ENCODE assay signal across 25 cellular contexts in the genomic region with DNA sequence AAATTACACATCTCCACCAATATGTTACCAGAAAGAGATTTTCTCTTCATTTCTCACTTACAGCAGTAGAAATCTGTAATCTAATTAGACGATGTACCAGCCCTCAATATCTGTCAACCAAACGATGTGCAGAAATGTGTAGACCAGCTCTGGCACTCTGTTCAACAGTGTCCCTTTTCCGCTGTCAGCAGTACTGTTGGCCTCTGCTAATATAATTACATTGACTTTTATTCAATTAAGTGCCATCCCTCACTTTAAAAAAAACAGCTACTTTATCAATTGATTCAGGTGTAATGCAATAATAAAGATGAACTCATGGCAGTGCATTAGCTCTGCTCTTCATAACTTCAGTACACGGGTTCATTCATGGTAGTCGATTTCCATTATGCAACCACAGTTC.
"Had no signal": no experiment of that assay in that cellular context is flagged by ENCODE, and none has a peak within 500 bp of the region (broad histone marks: within the 10 kb centered on the region; RNA-seq: fewer than 3 reads in every experiment).

No MANE protein-coding gene starts in this region.

- H3K9me3 Mint-ChIP-seq: activated B cell treated with CpG ODN at 0.5 μM for 24 hours; natural killer cell; stimulated activated naive CD8-positive, alpha-beta T cell treated with anti-CD3 and anti-CD28 coated beads, Interleukin-15, Interleukin-2, amounts not matched to agents 100 ng/mL and 50 ng/mL, for 24 hours; T-helper 2 cell treated with Interferon-gamma antibody and Interleukin-4, amounts not matched to agents 5 μg/mL and 100 μg/mL, for 36 hours had no signal

- DNase-seq: activated B cell treated with CpG ODN at 0.5 μM for 24 hours; activated CD4-positive, alpha-beta T cell treated with anti-CD3 and anti-CD28 coated beads for 36 hours; activated CD8-positive, alpha-beta memory T cell treated with anti-CD3 and anti-CD28 coated beads, Interleukin-2, amount 10 ng/mL, durations not matched to agents 7 days and 5 days; activated CD8-positive, alpha-beta T cell treated with anti-CD3 and anti-CD28 coated beads, Interleukin-2, amount 10 ng/mL, durations not matched to agents 7 days and 5 days; activated naive CD4-positive, alpha-beta T cell; activated T-cell treated with anti-CD3 and anti-CD28 coated beads, Interleukin-2, amount 50 U/mL, for 48 hours; colonic mucosa; effector memory CD8-positive, alpha-beta T cell; heart right ventricle; natural killer cell; ovary; retina; sigmoid colon; small intestine; stimulated activated CD4-positive, alpha-beta T cell treated with anti-CD3 and anti-CD28 coated beads, Interleukin-4, amount 100 ng/mL, for 24 hours; T-helper 1 cell had no signal

- H3K27ac ChIP-seq: colonic mucosa, heart right ventricle, ovary, sigmoid colon, thoracic aorta had no signal

- FAIRE-seq: endothelial cell of umbilical vein, small intestine, urothelium cell line had no signal

- H3K4me1 ChIP-seq: colonic mucosa had no signal

- H3K27me3 ChIP-seq: colonic mucosa, ovary, sigmoid colon had no signal

- H3K36me3 Mint-ChIP-seq: activated CD8-positive, alpha-beta memory T cell treated with anti-CD3 and anti-CD28 coated beads, Interleukin-2, amount 10 ng/mL, durations not matched to agents 7 days and 5 days; activated naive CD4-positive, alpha-beta T cell treated with anti-CD3 and anti-CD28 coated beads, Interleukin-2, amount 50 U/mL, for 72 hours; natural killer cell; stimulated activated effector memory CD8-positive, alpha-beta T cell treated with anti-CD3 and anti-CD28 coated beads, Interleukin-12 subunit alpha, Interleukin-12 subunit beta, amount 100 ng/mL, for 72 hours had no signal

- H3K4me1 Mint-ChIP-seq: activated B cell treated with CpG ODN at 0.5 μM for 24 hours; activated CD8-positive, alpha-beta memory T cell treated with anti-CD3 and anti-CD28 coated beads, Interleukin-2, amount 10 ng/mL, durations not matched to agents 7 days and 5 days; stimulated activated effector memory CD8-positive, alpha-beta T cell treated with anti-CD3 and anti-CD28 coated beads, Interleukin-12 subunit alpha, Interleukin-12 subunit beta, amount 100 ng/mL, for 72 hours had no signal

- H3K27me3 Mint-ChIP-seq: activated B cell treated with CpG ODN at 0.5 μM for 24 hours; activated CD4-positive, alpha-beta T cell treated with anti-CD3 and anti-CD28 coated beads for 36 hours; activated CD8-positive, alpha-beta memory T cell treated with anti-CD3 and anti-CD28 coated beads, Interleukin-2, amount 10 ng/mL, durations not matched to agents 7 days and 5 days; effector memory CD8-positive, alpha-beta T cell; stimulated activated naive CD8-positive, alpha-beta T cell treated with anti-CD3 and anti-CD28 coated beads, Interleukin-15, Interleukin-2, amounts not matched to agents 100 ng/mL and 50 ng/mL, for 24 hours had no signal

- H3K36me3 ChIP-seq: colonic mucosa, heart right ventricle, ovary, thoracic aorta had no signal

- H3K27ac Mint-ChIP-seq: activated B cell treated with CpG ODN at 0.5 μM for 24 hours; activated CD4-positive, alpha-beta T cell treated with anti-CD3 and anti-CD28 coated beads for 36 hours; activated CD8-positive, alpha-beta memory T cell treated with anti-CD3 and anti-CD28 coated beads, Interleukin-2, amount 10 ng/mL, durations not matched to agents 7 days and 5 days; activated CD8-positive, alpha-beta T cell treated with anti-CD3 and anti-CD28 coated beads, Interleukin-2, amount 10 ng/mL, durations not matched to agents 7 days and 5 days; activated naive CD4-positive, alpha-beta T cell treated with anti-CD3 and anti-CD28 coated beads, Interleukin-2, amount 50 U/mL, for 72 hours; activated T-helper 2 cell treated with anti-CD3 and anti-CD28 coated beads, Interferon-gamma antibody, Interleukin-2, Interleukin-4, amounts not matched to agents 10 μg/mL and 5 μg/mL and 100 μg/mL, durations not matched to agents 14 hours and 24 hours and 36 hours; effector memory CD8-positive, alpha-beta T cell; natural killer cell; progenitor cell of endocrine pancreas; stimulated activated effector memory CD8-positive, alpha-beta T cell treated with anti-CD3 and anti-CD28 coated beads, Interleukin-12 subunit alpha, Interleukin-12 subunit beta, amount 100 ng/mL, for 72 hours; stimulated activated naive CD8-positive, alpha-beta T cell treated with anti-CD3 and anti-CD28 coated beads, Interleukin-15, Interleukin-2, amounts not matched to agents 100 ng/mL and 50 ng/mL, for 24 hours; T-helper 2 cell treated with Interferon-gamma antibody and Interleukin-4, amounts not matched to agents 5 μg/mL and 100 μg/mL, for 36 hours had no signal

- H3K9me3 ChIP-seq: colonic mucosa, heart right ventricle, ovary, sigmoid colon, thoracic aorta had no signal

- ATAC-seq: activated CD4-positive, alpha-beta T cell treated with anti-CD3 and anti-CD28 coated beads for 36 hours; activated CD8-positive, alpha-beta memory T cell treated with anti-CD3 and anti-CD28 coated beads, Interleukin-2, amount 10 ng/mL, durations not matched to agents 7 days and 5 days; activated CD8-positive, alpha-beta T cell treated with anti-CD3 and anti-CD28 coated beads, Interleukin-2, amount 10 ng/mL, durations not matched to agents 7 days and 5 days; activated naive CD4-positive, alpha-beta T cell treated with anti-CD3 and anti-CD28 coated beads, Interleukin-2, amount 50 U/mL, for 72 hours; effector memory CD8-positive, alpha-beta T cell; heart right ventricle; stimulated activated effector memory CD8-positive, alpha-beta T cell treated with anti-CD3 and anti-CD28 coated beads, Interleukin-12 subunit alpha, Interleukin-12 subunit beta, amount 100 ng/mL, for 72 hours had no signal

- H3K4me3 ChIP-seq: colonic mucosa, heart right ventricle, ovary, sigmoid colon, thoracic aorta had no signal

- H3K4me3 Mint-ChIP-seq: activated B cell treated with CpG ODN at 0.5 μM for 24 hours; activated CD4-positive, alpha-beta T cell treated with anti-CD3 and anti-CD28 coated beads for 36 hours; activated CD8-positive, alpha-beta memory T cell treated with anti-CD3 and anti-CD28 coated beads, Interleukin-2, amount 10 ng/mL, durations not matched to agents 7 days and 5 days; activated CD8-positive, alpha-beta T cell treated with anti-CD3 and anti-CD28 coated beads, Interleukin-2, amount 10 ng/mL, durations not matched to agents 7 days and 5 days; effector memory CD8-positive, alpha-beta T cell; natural killer cell; stimulated activated effector memory CD8-positive, alpha-beta T cell treated with anti-CD3 and anti-CD28 coated beads, Interleukin-12 subunit alpha, Interleukin-12 subunit beta, amount 100 ng/mL, for 72 hours; stimulated activated naive CD8-positive, alpha-beta T cell treated with anti-CD3 and anti-CD28 coated beads, Interleukin-15, Interleukin-2, amounts not matched to agents 100 ng/mL and 50 ng/mL, for 24 hours; T-helper 2 cell treated with Interferon-gamma antibody and Interleukin-4, amounts not matched to agents 5 μg/mL and 100 μg/mL, for 36 hours had no signal
